ENCODE assay signal across 20 cellular contexts in the genomic region with DNA sequence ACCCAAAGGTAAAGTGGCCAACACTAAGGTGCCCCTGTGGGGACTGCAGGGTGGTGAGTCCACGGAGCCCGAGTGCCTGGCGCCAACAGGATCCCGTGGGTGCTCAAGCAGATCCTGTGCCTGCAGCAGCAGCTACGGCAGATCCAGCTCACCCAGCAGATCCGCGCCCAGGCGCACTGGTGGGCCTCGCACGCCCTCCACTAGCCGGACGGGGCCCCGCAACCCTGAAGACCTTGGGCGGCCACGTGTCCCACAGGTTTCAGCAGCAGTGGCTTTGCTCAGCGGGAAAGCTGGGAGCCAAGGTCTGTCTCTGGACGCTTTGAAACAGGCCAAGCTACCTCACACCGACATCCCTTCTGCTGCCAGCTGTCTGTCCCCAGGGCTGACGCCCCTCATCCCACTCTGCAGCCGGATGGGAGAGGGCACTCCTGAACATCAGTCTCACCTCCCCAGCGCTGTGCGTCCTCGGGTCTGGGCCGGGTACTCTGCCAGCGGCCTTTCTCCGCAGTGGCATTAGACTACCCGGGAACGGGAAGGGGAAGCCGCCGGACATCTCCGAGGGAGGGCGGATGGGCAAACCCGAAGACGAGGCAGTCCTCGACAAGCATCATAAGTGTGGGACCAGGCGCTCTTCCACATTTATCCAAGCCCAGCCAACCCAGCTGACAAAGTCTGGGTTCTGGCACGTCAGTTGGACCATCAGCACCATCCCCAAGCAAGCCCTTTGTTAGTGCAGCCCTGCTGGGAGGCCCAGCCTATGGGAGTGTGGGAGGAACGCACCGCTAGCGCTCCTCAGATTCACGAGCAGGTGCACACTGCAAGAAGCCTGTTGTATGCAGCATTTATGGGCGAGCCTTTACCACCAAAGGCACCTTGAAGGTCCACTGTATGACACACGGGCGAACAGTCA.
A peak's percentile ranks its signal among the peaks of the same experiment; 100 is the strongest.
DNase-seq lines count a peak whose midpoint lies in the region; ATAC-seq, FAIRE-seq and TF ChIP-seq lines count a peak whose summit lies in the region.
"Had no signal": no experiment of that assay in that cellular context is flagged by ENCODE, and none has a peak within 500 bp of the region (broad histone marks: within the 10 kb centered on the region; RNA-seq: fewer than 3 reads in every experiment).

No MANE protein-coding gene starts in this region.

- no peak for FAIRE-seq in kidney (lab: Jason Lieb, UNC)
- FAIRE-seq: GM12878, HepG2 had no signal

- H3K36me3 ChIP-seq in kidney (ENCODE audit: control insufficient read depth in 1 of 2, insufficient read depth in 2 of 2, low read length in 2 of 2): no peaks in the 10 kb centered on the region
- H3K36me3 ChIP-seq: BLaER1 had no signal

- ATAC-seq in stimulated activated naive CD8-positive, alpha-beta T cell treated with anti-CD3 and anti-CD28 coated beads, Interleukin-15, amount 100 ng/mL, for 72 hours: peak; percentile 23
- ATAC-seq in stimulated activated naive CD8-positive, alpha-beta T cell treated with anti-CD3 and anti-CD28 coated beads, Interleukin-15, Interleukin-2, amounts not matched to agents 100 U/mL and 50 U/mL, for 24 hours: no peak
- ATAC-seq in sciatic nerve (peak; percentile 31), GM21576 (IDR thresholded peaks at IDR 0.05; ENCODE audit: unreplicated experiment) (no peak)
- ATAC-seq: GM12878, HepG2 had no signal

- no peak overlapping the region for H3K4me3 Mint-ChIP-seq in stimulated activated naive CD8-positive, alpha-beta T cell treated with anti-CD3 and anti-CD28 coated beads, Interleukin-15, amount 100 ng/mL, for 72 hours
- H3K4me3 Mint-ChIP-seq: CD14-positive monocyte; CD4-positive, alpha-beta memory T cell; HFFc6; IgD-negative memory B cell had no signal

- no peak for TF ChIP-seq CTCF in kidney (IDR thresholded peaks at IDR 0.05; ENCODE audit: borderline replicate concordance, extremely low read depth, insufficient read depth)

- no peak for DNase-seq in stimulated activated naive CD8-positive, alpha-beta T cell treated with anti-CD3 and anti-CD28 coated beads, Interleukin-15, amount 100 ng/mL, for 72 hours
- DNase-seq in stimulated activated naive CD8-positive, alpha-beta T cell treated with anti-CD3 and anti-CD28 coated beads, Interleukin-15, Interleukin-2, amounts not matched to agents 100 U/mL and 50 U/mL, for 24 hours: no peak
- DNase-seq in kidney: peak; percentile 57
- DNase-seq in sciatic nerve (ENCODE audit: low spot score): no peak
- no peak for DNase-seq in NOMO-1 treated with dmso at 0.1 percent for 144 hours (lab: John Stamatoyannopoulos, UW; ENCODE audit: unreplicated experiment)
- no peak for DNase-seq in stimulated activated naive CD4-positive, alpha-beta T cell treated with Interleukin-2 at 50 U/mL for 16 hours (lab: John Stamatoyannopoulos, UW)
- no peak for DNase-seq in SHP77 (lab: John Stamatoyannopoulos, UW)
- DNase-seq: 8988T, DMS153, DMS79, GDM1, HCEC 1CT, HFFc6 had no signal

- H3K4me3 ChIP-seq in kidney (ENCODE audit: low read length in 2 of 2): no peak overlapping the region
- H3K4me3 ChIP-seq: BLaER1, GM12878 had no signal

- peaks cover 0 to 10% of the 10 kb centered on the region in 2 donors for H3K9me3 Mint-ChIP-seq in stimulated activated naive CD8-positive, alpha-beta T cell treated with anti-CD3 and anti-CD28 coated beads, Interleukin-15, amount 100 ng/mL, for 72 hours
- H3K9me3 Mint-ChIP-seq: IgD-negative memory B cell had no signal

- no peaks in the 10 kb centered on the region for H3K4me1 Mint-ChIP-seq in stimulated activated naive CD8-positive, alpha-beta T cell treated with anti-CD3 and anti-CD28 coated beads, Interleukin-15, amount 100 ng/mL, for 72 hours
- H3K4me1 Mint-ChIP-seq: CD14-positive monocyte; CD4-positive, alpha-beta memory T cell; IgD-negative memory B cell had no signal

- H3K27ac Mint-ChIP-seq in stimulated activated naive CD8-positive, alpha-beta T cell treated with anti-CD3 and anti-CD28 coated beads, Interleukin-15, amount 100 ng/mL, for 72 hours: no peak overlapping the region
- H3K27ac Mint-ChIP-seq: CD4-positive, alpha-beta memory T cell; HFFc6 had no signal

- peaks cover 0 to 20% of the 10 kb centered on the region in 2 donors for H3K4me1 ChIP-seq in kidney (ENCODE audit: control insufficient read depth in 1 of 2, insufficient read depth in 1 of 2, low read depth in 1 of 2, low read length in 2 of 2)

- intact Hi-C loops in kidney (cut with DNase I) (no loop called here), sciatic nerve (cut with DNase I) (no loop called here)

- H3K9me3 ChIP-seq in kidney (ENCODE audit: control insufficient read depth in 1 of 2, low read length in 2 of 2): peaks cover 0 to 4% of the 10 kb centered on the region in 2 donors

- no peak overlapping the region for H3K9ac ChIP-seq in kidney (ENCODE audit: low read length in 2 of 2)
- H3K9ac ChIP-seq: BLaER1 had no signal

- H3K27me3 Mint-ChIP-seq in stimulated activated naive CD8-positive, alpha-beta T cell treated with anti-CD3 and anti-CD28 coated beads, Interleukin-15, amount 100 ng/mL, for 72 hours: no peaks in the 10 kb centered on the region
- H3K27me3 Mint-ChIP-seq: CD4-positive, alpha-beta memory T cell; IgD-negative memory B cell had no signal

- H3K27ac ChIP-seq in kidney (ENCODE audit: low read depth in 2 of 2, low read length in 2 of 2): no peak overlapping the region
- H3K27ac ChIP-seq: BLaER1 had no signal

Comparison
In these comparisons a context has a peak if more than half of its experiments do, and no peak if none do; other contexts are left out.
1. ATAC-seq: peak in stimulated activated naive CD8-positive, alpha-beta T cell treated with anti-CD3 and anti-CD28 coated beads, Interleukin-15, amount 100 ng/mL, for 72 hours (single experiment) and sciatic nerve (single experiment); none in stimulated activated naive CD8-positive, alpha-beta T cell treated with anti-CD3 and anti-CD28 coated beads, Interleukin-15, Interleukin-2, amounts not matched to agents 100 U/mL and 50 U/mL, for 24 hours (single experiment) and GM21576 (single experiment).